ENCODE assay signal across 15 cellular contexts in genomic region chr15:100686725-100687488, GRCh38.
DNase-seq lines count a peak whose midpoint lies in the region; ATAC-seq, FAIRE-seq and TF ChIP-seq lines count a peak whose summit lies in the region.
"Had no signal": no experiment of that assay in that cellular context is flagged by ENCODE, and none has a peak within 500 bp of the region (broad histone marks: within the 10 kb centered on the region; RNA-seq: fewer than 3 reads in every experiment).

No MANE protein-coding gene starts in this region.

- no peak for ATAC-seq in activated CD4-positive, CD25-positive, alpha-beta regulatory T cell treated with anti-CD3 and anti-CD28 coated beads, Interleukin-2, amount 50 U/mL, for 24 hours
- no peak for ATAC-seq in HG02642 (IDR thresholded peaks at IDR 0.05; ENCODE audit: poor library complexity, unreplicated experiment)
- ATAC-seq: activated naive CD8-positive, alpha-beta T cell treated with anti-CD3 and anti-CD28 coated beads, Interleukin-2, amount 50 U/mL, for 24 hours had no signal

- no peak overlapping the region for H3K4me3 ChIP-seq in SJSA1
- H3K4me3 ChIP-seq in fibroblast of pulmonary artery (replicated peaks; ENCODE audit: low read depth, low read length) = peak overlapping the region; percentile 13
- H3K4me3 ChIP-seq in smooth muscle cell = no peak overlapping the region
- H3K4me3 ChIP-seq: prostate gland had no signal

- no peak overlapping the region for H2AFZ ChIP-seq in smooth muscle cell (ENCODE audit: low read depth)

- no peaks in the 10 kb centered on the region for H3K9me3 ChIP-seq in SJSA1 (replicated peaks)
- no peaks in the 10 kb centered on the region for H3K9me3 ChIP-seq in smooth muscle cell (replicated peaks; ENCODE audit: low read depth)
- H3K9me3 ChIP-seq: prostate gland had no signal

- FAIRE-seq in H54 (lab: Jason Lieb, UNC) = no peak

- H3F3A ChIP-seq in smooth muscle cell (ENCODE audit: low read depth) = no peaks in the 10 kb centered on the region

- no peaks in the 10 kb centered on the region for H3K36me3 ChIP-seq in SJSA1
- H3K36me3 ChIP-seq in smooth muscle cell (ENCODE audit: low read depth) = no peaks in the 10 kb centered on the region
- H3K36me3 ChIP-seq: prostate gland, WERI-Rb-1 had no signal

- CTCF ChIA-PET in GM10248 (lab: Yijun Ruan, JAX) = no interaction called here

- H3K27ac ChIP-seq in SJSA1 (peak overlapping the region; percentile 93), smooth muscle cell (ENCODE audit: low read depth) (peak overlapping the region; percentile 68)
- H3K27ac ChIP-seq: KMS-11, prostate gland, WERI-Rb-1 had no signal

- no peak overlapping the region for H3K9ac ChIP-seq in smooth muscle cell (ENCODE audit: low read depth)
- H3K9ac ChIP-seq: KMS-11 had no signal

- POLR2A ChIA-PET in GM10248 (lab: Yijun Ruan, JAX) = no interaction called here

- no peaks in the 10 kb centered on the region for H3K27me3 ChIP-seq in SJSA1 (replicated peaks)
- no peaks in the 10 kb centered on the region for H3K27me3 ChIP-seq in smooth muscle cell (ENCODE audit: low read depth)

- DNase-seq in H54 (ENCODE audit: insufficient read length, low spot score) (peak; percentile 22), SJSA1 (ENCODE audit: low read depth in 1 of 2, low spot score in 2 of 2) (peak in 1 of 2 experiments; percentile 57), fibroblast of pulmonary artery (ENCODE audit: low read depth) (peak; percentile 66), smooth muscle cell (lab: John Stamatoyannopoulos, UW; ENCODE audit: unreplicated experiment) (no peak), GM10248 (ENCODE audit: extremely low spot score) (no peak)
- DNase-seq: activated naive CD8-positive, alpha-beta T cell treated with anti-CD3 and anti-CD28 coated beads, Interleukin-2, amount 50 U/mL, for 24 hours; CD8-positive, alpha-beta memory T cell; effector CD4-positive, alpha-beta T cell; NCI-H2029; NCI-H774; WERI-Rb-1 had no signal

- TF ChIP-seq POLR2A in H54 (IDR thresholded peaks at IDR 0.05; ENCODE audit: low read depth, low read length) = no peak

- no peaks in the 10 kb centered on the region for H4K20me1 ChIP-seq in smooth muscle cell (ENCODE audit: low read depth)

- TF ChIP-seq CTCF in fibroblast of pulmonary artery (IDR thresholded peaks at IDR 0.05; ENCODE audit: low read length, missing control alignments) (no peak), smooth muscle cell (IDR thresholded peaks at IDR 0.05; ENCODE audit: borderline replicate concordance, insufficient read depth, poor library complexity, severe bottlenecking) (no peak), GM10248 (IDR thresholded peaks at IDR 0.05; ENCODE audit: control extremely low read depth, extremely low read depth, low read depth, missing control alignments) (no peak)

- WGBS in smooth muscle cell (ENCODE audit: low lambda C conversion rate) = 87% methylated on average over 16 of the region's 16 CpGs

- H3K4me1 ChIP-seq in SJSA1 (replicated peaks) = peaks cover 33% of the 10 kb centered on the region
- H3K4me1 ChIP-seq in smooth muscle cell (ENCODE audit: low read depth) = peaks cover 8% of the 10 kb centered on the region
- H3K4me1 ChIP-seq: prostate gland had no signal

- peak overlapping the region; percentile 60 for H3K4me2 ChIP-seq in smooth muscle cell
- H3K4me2 ChIP-seq: KMS-11 had no signal

- H3K79me2 ChIP-seq in smooth muscle cell (ENCODE audit: low read depth) = no peaks in the 10 kb centered on the region

Comparison
In these comparisons a context has a peak if more than half of its experiments do, and no peak if none do; other contexts are left out.
1. DNase-seq: peak in H54 (single experiment) and fibroblast of pulmonary artery (single experiment); none in smooth muscle cell (single experiment) and GM10248 (single experiment).